14 cellular contexts compared by ENCODE assay signal in genomic region chr4:25361253-25361652, GRCh38. TPM values are rescaled to one million over a fixed set of nuclear protein-coding genes. Genes with fewer than 3 reads are reported as not detected.
DNase-seq lines count a peak whose midpoint lies in the region; ATAC-seq and TF ChIP-seq lines count a peak whose summit lies in the region.
"Had no signal": no experiment of that assay in that cellular context is flagged by ENCODE, and none has a peak within 500 bp of the region (broad histone marks: within the 10 kb centered on the region; RNA-seq: fewer than 3 reads in every experiment).

No MANE protein-coding gene starts in this region.

- H3K4me3 ChIP-seq in NB4 (ENCODE audit: low read depth, low read length) (no peak overlapping the region), left ventricle myocardium inferior (no peak overlapping the region)
- H3K4me3 ChIP-seq: A549 had no signal

- intact Hi-C loops in Right ventricle myocardium inferior (cut with DNase I) = no loop called here
- intact Hi-C loops in left ventricle myocardium superior (cut with micrococcal nuclease) = no loop called here
- intact Hi-C loops in left ventricle myocardium inferior (cut with micrococcal nuclease) = no loop called here

- no peaks in the 10 kb centered on the region for H3K27me3 ChIP-seq in left ventricle myocardium inferior (ENCODE audit: low read depth)

- H3K36me3 Mint-ChIP-seq in neural crest cell (ENCODE audit: low read depth) = peaks cover 33% of the 10 kb centered on the region

- TF ChIP-seq CTCF in NB4 (IDR thresholded peaks at IDR 0.05; ENCODE audit: low read depth, low read length) (no peak), neural crest cell (conservative IDR thresholded peaks at IDR 0.05) (no peak), left ventricle myocardium inferior (IDR thresholded peaks at IDR 0.05; ENCODE audit: borderline replicate concordance) (no peak)

- no peaks in the 10 kb centered on the region for H3K4me1 Mint-ChIP-seq in neural crest cell
- H3K4me1 Mint-ChIP-seq: CD14-positive monocyte had no signal

- H3K27ac Mint-ChIP-seq in neural crest cell (ENCODE audit: unreplicated experiment) = peak overlapping the region; percentile 19
- H3K27ac Mint-ChIP-seq: CD14-positive monocyte; CD8-positive, alpha-beta T cell had no signal

- H3K9me3 Mint-ChIP-seq in neural crest cell = peaks cover 2% of the 10 kb centered on the region
- H3K9me3 Mint-ChIP-seq: CD14-positive monocyte; CD8-positive, alpha-beta T cell had no signal

- no peak for TF ChIP-seq POLR2A in NB4 (IDR thresholded peaks at IDR 0.05; ENCODE audit: extremely low read depth, insufficient read length)

- no peaks in the 10 kb centered on the region for H3K27me3 Mint-ChIP-seq in neural crest cell (ENCODE audit: low read depth)

- H3K36me3 ChIP-seq in left ventricle myocardium inferior = peaks cover 37% of the 10 kb centered on the region

- H3K4me1 ChIP-seq in left ventricle myocardium inferior = no peaks in the 10 kb centered on the region
- H3K4me1 ChIP-seq: A549, Caco-2 had no signal

- H3K4me3 Mint-ChIP-seq in neural crest cell = no peak overlapping the region
- H3K4me3 Mint-ChIP-seq: CD14-positive monocyte; CD8-positive, alpha-beta T cell had no signal

- DNase-seq in Right ventricle myocardium inferior (ENCODE audit: missing footprints) (peak; percentile 48), left ventricle myocardium superior (no peak), NB4 (ENCODE audit: low read depth) (peak; percentile 18), neural crest cell (ENCODE audit: low read depth, low spot score) (no peak), left ventricle myocardium inferior (no peak)
- DNase-seq: Caco-2; CD8-positive, alpha-beta T cell; EL; IMR-90; KBM-7 had no signal

- H3K9me3 ChIP-seq in left ventricle myocardium inferior (replicated peaks) = no peaks in the 10 kb centered on the region
- H3K9me3 ChIP-seq: A549 had no signal

- no peak overlapping the region for H3K27ac ChIP-seq in left ventricle myocardium inferior (replicated peaks)
- H3K27ac ChIP-seq: A549 had no signal

- no peak for ATAC-seq in Right ventricle myocardium inferior
- no peak for ATAC-seq in left ventricle myocardium superior
- no peak for ATAC-seq in GM19397 (IDR thresholded peaks at IDR 0.05; ENCODE audit: unreplicated experiment)
- ATAC-seq: A549; CD8-positive, alpha-beta T cell; HCT116 had no signal

RNA-seq across cellular contexts. Expression of gene ANAPC4, which starts 15.8 kb away (rescaled TPM):
- total RNA-seq in Right ventricle myocardium inferior (13.5 TPM), left ventricle myocardium superior (11.4 TPM), neural crest cell (32.4 and 34.1 TPM in 2 replicates), left ventricle myocardium inferior (12.2 TPM)

RNA-seq across cellular contexts. Expression of gene ZCCHC4, which starts 48.7 kb away (rescaled TPM):
- total RNA-seq in Right ventricle myocardium inferior (9.3 TPM), left ventricle myocardium superior (9.8 TPM), neural crest cell (11.3 and 11.5 TPM in 2 replicates), left ventricle myocardium inferior (8.7 TPM)

Comparison
In these comparisons a context has a peak if more than half of its experiments do, and no peak if none do; other contexts are left out.
1. DNase-seq: peak in Right ventricle myocardium inferior (single experiment) and NB4 (single experiment); none in left ventricle myocardium superior (single experiment), neural crest cell (single experiment) and left ventricle myocardium inferior (single experiment).